ENCODE assay signal across 10 cellular contexts in genomic region chr9:14311940-14312572, GRCh38. TPM values are rescaled to one million over a fixed set of nuclear protein-coding genes. Genes with fewer than 3 reads are reported as not detected.
DNase-seq lines count a peak whose midpoint lies in the region; ATAC-seq, FAIRE-seq and TF ChIP-seq lines count a peak whose summit lies in the region.
"Had no signal": no experiment of that assay in that cellular context is flagged by ENCODE, and none has a peak within 500 bp of the region (broad histone marks: within the 10 kb centered on the region; RNA-seq: fewer than 3 reads in every experiment).

No MANE protein-coding gene starts in this region.

- POLR2A ChIA-PET in HepG2 (lab: Yijun Ruan, JAX) = no interaction called here

- WGBS in HepG2 (ENCODE audit: low lambda C conversion rate) = 16% methylated on average over 6 of the region's 6 CpGs

- intact Hi-C loops in HepG2 (cut with micrococcal nuclease; ENCODE audit: unreplicated experiment) = no loop called here

- TF ChIP-seq CTCF in LNCaP clone FGC (IDR thresholded peaks at IDR 0.05; ENCODE audit: control insufficient read depth, extremely low read depth, insufficient read depth) = no peak
- TF ChIP-seq CTCF in cardiac fibroblast (IDR thresholded peaks at IDR 0.05; ENCODE audit: low read depth, low read length) = no peak
- no peak for TF ChIP-seq CTCF in HepG2 (CRISPR knock-in tag; IDR thresholded peaks at IDR 0.05)

- H2AFZ ChIP-seq in HepG2 (ENCODE audit: low read length) = no peak overlapping the region

- H3K36me3 ChIP-seq in HepG2 (replicated peaks in 1 of 2; ENCODE audit: control insufficient read depth in 1 of 2, insufficient read depth in 2 of 2, low read length in 2 of 2) = no peaks in the 10 kb centered on the region
- H3K36me3 ChIP-seq in subcutaneous abdominal adipose tissue (ENCODE audit: control insufficient read depth in 5 of 5, insufficient read depth in 5 of 5, low read length in 5 of 5) = peaks cover 0 to 2% (median 0%) of the 10 kb centered on the region in 5 donors
- H3K36me3 ChIP-seq: neutrophil had no signal

- H3K79me2 ChIP-seq in HepG2 (ENCODE audit: insufficient read depth, low read length) = peaks cover 33% of the 10 kb centered on the region

- no peak for TF ChIP-seq RAD21 in HepG2 (CRISPR knock-in tag; IDR thresholded peaks at IDR 0.05)

- FAIRE-seq in HepG2 (lab: Jason Lieb, UNC) = no peak

- in situ Hi-C loops in HepG2 (cut with HindIII; ENCODE audit: extremely low pct_ligation_motif_present, low pct_unique_long_range_greater_than_20kb) = no loop called here

- H3K4me3 ChIP-seq in LNCaP clone FGC (ENCODE audit: low read depth, low read length) (peak overlapping the region; percentile 69), cardiac fibroblast (replicated peaks in 1 of 2; ENCODE audit: low read depth in 2 of 2, low read length in 2 of 2) (peak overlapping the region; percentile 72 to 81), HepG2 (replicated peaks in 1 of 3; ENCODE audit: insufficient read depth in 1 of 3, low read depth in 2 of 3, low read length in 3 of 3) (peak overlapping the region; percentile 72 to 80 (median 75); a peak in 4 of 6 replicates), subcutaneous abdominal adipose tissue (ENCODE audit: low read depth in 1 of 5, low read length in 5 of 5) (peak overlapping the region; percentile 77 to 98 (median 92))

- DNase-seq in LNCaP clone FGC (ENCODE audit: low read depth) (peak; percentile 66), cardiac fibroblast (ENCODE audit: low read depth in 2 of 2) (peak in 1 of 2 donors; percentile 36), HepG2 (ENCODE audit: low spot score) (no peak), GM19238 (ENCODE audit: insufficient read length, low spot score) (no peak), epidermal melanocyte (ENCODE audit: insufficient read length, low spot score) (no peak), NCI-H446 (lab: John Stamatoyannopoulos, UW) (no peak)

- no peak for TF ChIP-seq EP300 in HepG2 (IDR thresholded peaks at IDR 0.05; ENCODE audit: low read depth in 2 of 2, low read length in 2 of 2)
- no peak for TF ChIP-seq EP300 in HepG2 (CRISPR knock-in tag; IDR thresholded peaks at IDR 0.05; ENCODE audit: borderline replicate concordance)

- H3K9ac ChIP-seq in HepG2 (ENCODE audit: insufficient read depth, low read depth, low read length) (peak overlapping the region; percentile 67; the same call in 1 of the 2 replicates), subcutaneous abdominal adipose tissue (ENCODE audit: low read length in 5 of 5) (peak overlapping the region; percentile 67 to 97 (median 87))

- H3K4me1 ChIP-seq in HepG2 (ENCODE audit: insufficient read depth, low read length) (peaks cover 29% of the 10 kb centered on the region; the same call in 1 of the 2 replicates), subcutaneous abdominal adipose tissue (ENCODE audit: control insufficient read depth in 5 of 5, insufficient read depth in 5 of 5, low read length in 5 of 5) (peaks cover 0 to 66% (median 49%) of the 10 kb centered on the region in 5 donors)

- H3K27ac ChIP-seq in HepG2 (ENCODE audit: extremely low read length, insufficient read depth, low read length) (no peak overlapping the region), subcutaneous abdominal adipose tissue (ENCODE audit: low read depth, low read length) (peak overlapping the region; percentile 99)
- H3K27ac ChIP-seq: neutrophil had no signal

- no peak for TF ChIP-seq POLR2A in HepG2 (IDR thresholded peaks at IDR 0.05; ENCODE audit: insufficient read depth in 1 of 2, low read depth in 2 of 2, low read length in 2 of 2)

- H3K27me3 ChIP-seq in HepG2 (ENCODE audit: control insufficient read depth in 1 of 2, insufficient read depth in 2 of 2, low read length in 2 of 2) (no peaks in the 10 kb centered on the region; a peak in 1 of 5 replicates), subcutaneous abdominal adipose tissue (ENCODE audit: control insufficient read depth in 5 of 5, insufficient read depth in 4 of 5, low read length in 5 of 5) (no peaks in the 10 kb centered on the region)

- H3K4me2 ChIP-seq in HepG2 (ENCODE audit: low read depth, low read length) = peak overlapping the region; percentile 59

- no peak for ATAC-seq in HepG2
- ATAC-seq in HG02870 (IDR thresholded peaks at IDR 0.05; ENCODE audit: unreplicated experiment) = no peak

- no peaks in the 10 kb centered on the region for H4K20me1 ChIP-seq in HepG2 (ENCODE audit: insufficient read depth, low read length)

- no TSS peak for BruUV-seq in HepG2 (replicated peaks; lab: Mats Ljungman, UMichigan)

- no peaks in the 10 kb centered on the region for H3K9me3 ChIP-seq in HepG2 (ENCODE audit: low read length)
- H3K9me3 ChIP-seq in subcutaneous abdominal adipose tissue (ENCODE audit: control insufficient read depth in 5 of 5, low read length in 5 of 5) = no peaks in the 10 kb centered on the region
- H3K9me3 ChIP-seq: neutrophil had no signal

- CTCF ChIA-PET in HepG2 (lab: Yijun Ruan, JAX; ENCODE audit: low intra/inter-chr PET ratio, low total read pairs) = no interaction called here

TF ChIP-seq in HepG2, 621 proteins besides CTCF, POLR2A, EP300 and RAD21 (continues in another document):
- TF ChIP-seq ZBTB3 (CRISPR knock-in tag; IDR thresholded peaks at IDR 0.05; ENCODE audit: borderline replicate concordance, low read depth) (no peak), U2AF1 (optimal IDR thresholded peaks at IDR 0.05; ENCODE audit: low read depth, low read length) (no peak), NFE2L2 (IDR thresholded peaks at IDR 0.05; ENCODE audit: low read length) (no peak), DMTF1 (CRISPR knock-in tag; IDR thresholded peaks at IDR 0.05) (no peak), KLF15 (CRISPR knock-in tag; IDR thresholded peaks at IDR 0.05; ENCODE audit: borderline replicate concordance) (no peak), EED (CRISPR knock-in tag; IDR thresholded peaks at IDR 0.05) (no peak)

RNA-seq across cellular contexts. Expression of gene NFIB, which starts 1.9 kb away (rescaled TPM):
- 2.4 and 4.6 TPM in 2 replicates for total RNA-seq in HepG2 (2016; rRNA removed; fragmentation: Illumina TruSeq; extraction: Trizol)
- total RNA-seq in HepG2 (2016; cell fraction: cytosol; rRNA removed; fragmentation: Illumina TruSeq; extraction: Trizol; ENCODE audit: low read depth) = 4.1 TPM in 2 replicates
- total RNA-seq in HepG2 (2016; cell fraction: insoluble cytoplasmic fraction; rRNA removed; fragmentation: Illumina TruSeq; extraction: Trizol) = 1.6 and 4.1 TPM in 2 replicates
- 1.4 and 1.6 TPM in 2 replicates for total RNA-seq in HepG2 (2016; cell fraction: membrane; rRNA removed; fragmentation: Illumina TruSeq; extraction: Trizol)
- 18.2 and 18.4 TPM in 2 replicates for total RNA-seq in HepG2 (2016; cell fraction: nucleus; rRNA removed; fragmentation: Illumina TruSeq; extraction: Trizol)
- 0.98 and 1.4 TPM in 2 replicates for polyA plus RNA-seq in HepG2 (2011; rRNA removed)
- 0.17 and 0.32 TPM in 2 replicates for polyA plus RNA-seq in HepG2 (2011; cell fraction: cytosol; rRNA removed)
- 3.9 and 4.5 TPM in 2 replicates for polyA plus RNA-seq in HepG2 (2011; cell fraction: nucleus; rRNA removed)
- 1.1 and 1.7 TPM in 2 replicates for polyA plus RNA-seq in HepG2 (2012)
- 0.20 TPM in 2 replicates for polyA plus RNA-seq in HepG2 (2016; cell fraction: cytosol; fragmentation: Illumina TruSeq; extraction: Trizol; ENCODE audit: low read depth)
- 1.4 and 1.7 TPM in 2 replicates for polyA plus RNA-seq in HepG2 (2016; cell fraction: insoluble cytoplasmic fraction; fragmentation: Illumina TruSeq; extraction: Trizol; ENCODE audit: low read depth)
- polyA plus RNA-seq in HepG2 (2016; cell fraction: membrane; fragmentation: Illumina TruSeq; extraction: Trizol; ENCODE audit: low read depth) = 0.31 and 0.49 TPM in 2 replicates
- 5.7 and 6.1 TPM in 2 replicates for polyA plus RNA-seq in HepG2 (2016; cell fraction: nucleus; fragmentation: Illumina TruSeq; extraction: Trizol; ENCODE audit: insufficient read depth, low read depth)
- 3.1 and 48.1 TPM in 2 replicates for polyA minus RNA-seq in HepG2 (2011; rRNA and poly(A)+ RNA removed; ENCODE audit: low replicate concordance)
- 1.1 and 3.5 TPM in 2 replicates for polyA minus RNA-seq in HepG2 (2011; cell fraction: cytosol; rRNA and poly(A)+ RNA removed)
- 25.6 and 28.5 TPM in 2 replicates for polyA minus RNA-seq in HepG2 (2011; cell fraction: nucleus; rRNA and poly(A)+ RNA removed)
- total RNA-seq: T-helper 2 cell treated with Interferon-gamma antibody and Interleukin-4, amounts not matched to agents 100 ng/mL and 5 ng/mL, for 36 hours had no signal
